18 cellular contexts compared by ENCODE assay signal in the genomic region with DNA sequence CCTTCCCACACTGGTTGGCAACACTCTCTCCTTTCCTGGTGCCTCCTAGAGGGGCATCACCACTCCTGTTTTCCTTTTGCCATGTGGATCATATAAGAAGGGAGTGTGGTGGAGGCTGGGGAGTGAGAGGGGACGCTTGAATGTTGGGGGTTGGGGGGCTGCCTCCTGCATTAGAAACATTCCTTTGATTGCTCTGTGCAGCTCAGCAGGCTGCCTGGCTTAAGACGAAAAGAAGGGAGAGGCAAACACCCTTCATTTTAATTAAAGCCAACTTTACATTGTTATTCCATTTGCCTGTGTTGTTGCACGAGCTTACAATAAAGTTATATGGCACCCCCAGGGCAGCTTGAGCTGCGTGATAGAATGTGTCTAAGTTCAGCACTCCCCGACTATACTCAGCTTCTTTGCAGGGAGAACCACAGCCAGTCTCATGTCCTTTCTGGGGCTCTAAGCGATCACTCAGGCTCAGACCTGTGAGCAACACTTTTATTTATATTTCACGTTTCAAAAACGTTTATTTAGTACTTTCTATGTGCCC. TPM values are rescaled to one million over a fixed set of nuclear protein-coding genes. Genes with fewer than 3 reads are reported as not detected.
DNase-seq lines count a peak whose midpoint lies in the region; ATAC-seq and TF ChIP-seq lines count a peak whose summit lies in the region.
"Had no signal": no experiment of that assay in that cellular context is flagged by ENCODE, and none has a peak within 500 bp of the region (broad histone marks: within the 10 kb centered on the region; RNA-seq: fewer than 3 reads in every experiment).

No MANE protein-coding gene starts in this region.

- TF ChIP-seq EP300 in stomach (IDR thresholded peaks at IDR 0.05): no peak

- no peaks in the 10 kb centered on the region for H3F3A ChIP-seq in GM23338 (replicated peaks; ENCODE audit: low read depth)

- TF ChIP-seq CTCF in GM23338 (conservative IDR thresholded peaks at IDR 0.05; ENCODE audit: low read depth in 2 of 2) (no peak), stomach (IDR thresholded peaks at IDR 0.05) (no peak), left lung (IDR thresholded peaks at IDR 0.05) (no peak)

- H3K4me3 ChIP-seq in GM23338 (no peak overlapping the region), NT2/D1 (ENCODE audit: insufficient read length, low read depth) (no peak overlapping the region), stomach (no peak overlapping the region), left lung (no peak overlapping the region)
- H3K4me3 ChIP-seq in CD4-positive, alpha-beta memory T cell (ENCODE audit: low read length in 2 of 2): no peak overlapping the region
- H3K4me3 ChIP-seq: BLaER1 treated with 17β-estradiol and CSF1 and Interleukin-3, amounts not matched to agents 10 nM and 100 nM; GM12878; HAP-1 had no signal

- H3K9me2 ChIP-seq in GM23338 (ENCODE audit: insufficient read depth): no peaks in the 10 kb centered on the region

- H3K27ac ChIP-seq in GM23338 (ENCODE audit: low read depth): no peak overlapping the region
- no peak overlapping the region for H3K27ac ChIP-seq in stomach
- no peak overlapping the region for H3K27ac ChIP-seq in CD4-positive, alpha-beta memory T cell (ENCODE audit: low read depth, low read length)
- no peak overlapping the region for H3K27ac ChIP-seq in left lung
- H3K27ac ChIP-seq: BLaER1 treated with 17β-estradiol and CSF1 and Interleukin-3, amounts not matched to agents 10 nM and 100 nM had no signal

- peak overlapping the region; percentile 11; the same call in 1 of the 2 replicates for H2AFZ ChIP-seq in GM23338

- no peak overlapping the region for H3K4me3 Mint-ChIP-seq in GM23338
- H3K4me3 Mint-ChIP-seq in CD4-positive, alpha-beta memory T cell: no peak overlapping the region
- H3K4me3 Mint-ChIP-seq: B cell; CD8-positive, alpha-beta memory T cell had no signal

- H3K9ac ChIP-seq in NT2/D1 (ENCODE audit: insufficient read length, low read depth): no peak overlapping the region
- H3K9ac ChIP-seq: BLaER1 treated with 17β-estradiol and CSF1 and Interleukin-3, amounts not matched to agents 10 nM and 100 nM had no signal

- POLR2A ChIA-PET in CD4-positive, alpha-beta memory T cell (lab: Charles Lee; ENCODE audit: partially characterized antibody): no interaction called here

- DNase-seq in GM23338 (ENCODE audit: low spot score): peak; percentile 7
- peak; percentile 16 for DNase-seq in NT2/D1 (ENCODE audit: low read depth, low spot score)
- peak; percentile 34 for DNase-seq in left kidney (ENCODE audit: low read depth, low spot score)
- DNase-seq in stomach: peak; percentile 5
- DNase-seq in OCI-M2 (lab: John Stamatoyannopoulos, UW; ENCODE audit: unreplicated experiment): no peak
- DNase-seq in CD4-positive, alpha-beta memory T cell: no peak
- DNase-seq in left lung: no peak
- DNase-seq: 8988T; CD8-positive, alpha-beta memory T cell; COR-L47; DMS 273 treated with DMSO at 0.1 percent for 48 hours; DMS53; DND-41; EL had no signal

- TF ChIP-seq POLR2A in stomach (IDR thresholded peaks at IDR 0.05): no peak

- no peaks in the 10 kb centered on the region; the same call in 2 of the 3 replicates for H3K9me3 Mint-ChIP-seq in GM23338
- H3K9me3 Mint-ChIP-seq in CD4-positive, alpha-beta memory T cell: no peaks in the 10 kb centered on the region
- H3K9me3 Mint-ChIP-seq: CD8-positive, alpha-beta memory T cell had no signal

- H3K4me1 Mint-ChIP-seq in GM23338: peaks cover 10% of the 10 kb centered on the region
- H3K4me1 Mint-ChIP-seq in CD4-positive, alpha-beta memory T cell: no peaks in the 10 kb centered on the region
- H3K4me1 Mint-ChIP-seq: B cell; CD8-positive, alpha-beta memory T cell had no signal

- no peaks in the 10 kb centered on the region for H3K79me2 ChIP-seq in GM23338 (replicated peaks; ENCODE audit: insufficient read depth)

- no peak overlapping the region for H3K27ac Mint-ChIP-seq in GM23338
- H3K27ac Mint-ChIP-seq in CD4-positive, alpha-beta memory T cell: no peak overlapping the region
- H3K27ac Mint-ChIP-seq: B cell; CD8-positive, alpha-beta memory T cell had no signal

- CTCF ChIA-PET in CD4-positive, alpha-beta memory T cell (lab: Charles Lee; ENCODE audit: partially characterized antibody): no interaction called here

- no peaks in the 10 kb centered on the region for H3K36me3 ChIP-seq in GM23338 (ENCODE audit: insufficient read depth)
- H3K36me3 ChIP-seq in NT2/D1 (ENCODE audit: insufficient read depth, insufficient read length, low read length): no peaks in the 10 kb centered on the region
- H3K36me3 ChIP-seq in stomach: no peaks in the 10 kb centered on the region
- no peaks in the 10 kb centered on the region for H3K36me3 ChIP-seq in CD4-positive, alpha-beta memory T cell (ENCODE audit: insufficient read depth, low read length)
- no peaks in the 10 kb centered on the region for H3K36me3 ChIP-seq in left lung
- H3K36me3 ChIP-seq: BLaER1 treated with 17β-estradiol and CSF1 and Interleukin-3, amounts not matched to agents 10 nM and 100 nM; HAP-1 had no signal

- no peaks in the 10 kb centered on the region for H4K20me1 ChIP-seq in GM23338 (replicated peaks; ENCODE audit: insufficient read depth)
- H4K20me1 ChIP-seq: BLaER1 treated with 17β-estradiol and CSF1 and Interleukin-3, amounts not matched to agents 10 nM and 100 nM had no signal

- ATAC-seq in GM23338 (peak; percentile 73), left lung (no peak)
- ATAC-seq: GM12878 had no signal

- intact Hi-C loops in stomach (cut with DNase I; ENCODE audit: low total_unique reads): no loop called here
- intact Hi-C loops in CD4-positive, alpha-beta memory T cell (cut with micrococcal nuclease): no loop called here
- intact Hi-C loops in left lung (cut with DNase I): no loop called here

- peaks cover 19% of the 10 kb centered on the region for H3K27me3 Mint-ChIP-seq in GM23338 (ENCODE audit: insufficient read depth, low read depth, poor library complexity)
- peaks cover 2 to 15% of the 10 kb centered on the region in 2 donors for H3K27me3 Mint-ChIP-seq in CD4-positive, alpha-beta memory T cell

- H3K9me3 ChIP-seq in NT2/D1 (ENCODE audit: insufficient read depth, low read length): no peaks in the 10 kb centered on the region
- no peaks in the 10 kb centered on the region for H3K9me3 ChIP-seq in stomach
- H3K9me3 ChIP-seq in CD4-positive, alpha-beta memory T cell (ENCODE audit: control insufficient read depth in 1 of 2, low read length in 2 of 2): no peaks in the 10 kb centered on the region
- H3K9me3 ChIP-seq in left lung: no peaks in the 10 kb centered on the region
- H3K9me3 ChIP-seq: BLaER1 treated with 17β-estradiol and CSF1 and Interleukin-3, amounts not matched to agents 10 nM and 100 nM; HAP-1 had no signal

- 39 to 49% (median 42%) methylated on average over 8 of the region's 8 CpGs for WGBS in stomach, 5 donors

- H3K36me3 Mint-ChIP-seq in GM23338 (ENCODE audit: low read depth): no peaks in the 10 kb centered on the region
- H3K36me3 Mint-ChIP-seq in CD4-positive, alpha-beta memory T cell: no peaks in the 10 kb centered on the region
- H3K36me3 Mint-ChIP-seq: CD8-positive, alpha-beta memory T cell had no signal

- peaks cover 31% of the 10 kb centered on the region for H3K27me3 ChIP-seq in GM23338 (ENCODE audit: insufficient read depth)
- peaks cover 40% of the 10 kb centered on the region for H3K27me3 ChIP-seq in NT2/D1 (ENCODE audit: insufficient read depth, insufficient read length)
- H3K27me3 ChIP-seq in stomach: peaks cover 0 to 16% (median 0%) of the 10 kb centered on the region in 3 donors
- no peaks in the 10 kb centered on the region for H3K27me3 ChIP-seq in CD4-positive, alpha-beta memory T cell (ENCODE audit: insufficient read depth, low read length)
- peaks cover 2 to 13% of the 10 kb centered on the region in 2 donors for H3K27me3 ChIP-seq in left lung
- H3K27me3 ChIP-seq: BLaER1 treated with 17β-estradiol and CSF1 and Interleukin-3, amounts not matched to agents 10 nM and 100 nM had no signal

- peak overlapping the region; percentile 12; the same call in 1 of the 2 replicates for H3K4me2 ChIP-seq in GM23338
- H3K4me2 ChIP-seq: BLaER1 treated with 17β-estradiol and CSF1 and Interleukin-3, amounts not matched to agents 10 nM and 100 nM had no signal

- H3K4me1 ChIP-seq in GM23338 (ENCODE audit: insufficient read depth): peaks cover 13% of the 10 kb centered on the region
- H3K4me1 ChIP-seq in NT2/D1 (ENCODE audit: insufficient read depth, insufficient read length): peaks cover 2% of the 10 kb centered on the region
- H3K4me1 ChIP-seq in stomach: no peaks in the 10 kb centered on the region
- no peaks in the 10 kb centered on the region for H3K4me1 ChIP-seq in CD4-positive, alpha-beta memory T cell (ENCODE audit: insufficient read depth, low read length)
- no peaks in the 10 kb centered on the region for H3K4me1 ChIP-seq in left lung
- H3K4me1 ChIP-seq: BLaER1 treated with 17β-estradiol and CSF1 and Interleukin-3, amounts not matched to agents 10 nM and 100 nM; HAP-1 had no signal

TF ChIP-seq in GM23338, 12 proteins besides CTCF, POLR2A, EP300 and RAD21 (continues in another document):
- TF ChIP-seq CREB1 (CRISPR knock-in tag; IDR thresholded peaks at IDR 0.05; ENCODE audit: low read depth) (no peak), ZNF114 (CRISPR knock-in tag; IDR thresholded peaks at IDR 0.05) (no peak), STAT1 (IDR thresholded peaks at IDR 0.05; ENCODE audit: unreplicated experiment) (no peak), POLR2AphosphoS5 (IDR thresholded peaks at IDR 0.05; ENCODE audit: low read depth) (no peak), ZNF331 (CRISPR knock-in tag; IDR thresholded peaks at IDR 0.05; ENCODE audit: low read depth) (no peak), ETS1 (IDR thresholded peaks at IDR 0.05) (no peak), JUNB (IDR thresholded peaks at IDR 0.05; ENCODE audit: unreplicated experiment) (no peak), NANOG (IDR thresholded peaks at IDR 0.05; ENCODE audit: borderline replicate concordance) (no peak), EZH2phosphoT487 (IDR thresholded peaks at IDR 0.05; ENCODE audit: unreplicated experiment) (no peak), EZH2 (IDR thresholded peaks at IDR 0.05; ENCODE audit: low read depth, unreplicated experiment) (no peak)

RNA-seq across cellular contexts. Expression of gene FOXD2, which starts 57.4 kb away (rescaled TPM):
- 0.28 TPM in 1 of 2 replicates, not detected in the other for total RNA-seq in GM23338 (2014; rRNA removed; shearing (Covaris generic))
- polyA plus RNA-seq in GM23338 (2016; fragmentation: Nextera tagmentation; extraction: Ambion mirVana) (not detected in 2 replicates), stomach (under 1 TPM in 2 of 3 donors, not detected in 1; 0.12 to 0.13 TPM)
- total RNA-seq in stomach (10 to 100 TPM in 1 of 5 donors, under 1 TPM in 1, not detected in 3; under 0.01 to 47.5 TPM), left lung (under 1 TPM; 0.34 to 0.35 TPM)
- total RNA-seq in CD4-positive, alpha-beta memory T cell: under 1 TPM; 0.64 to 0.73 TPM
- under 1 TPM; 0.07 to 0.11 TPM for polyA plus RNA-seq in CD4-positive, alpha-beta memory T cell

Comparison
In these comparisons a context has a peak if more than half of its experiments do, and no peak if none do; other contexts are left out.
1. DNase-seq: peak in GM23338 (single experiment), NT2/D1 (single experiment), left kidney (single experiment) and stomach (single experiment); none in OCI-M2 (single experiment), CD4-positive, alpha-beta memory T cell (0 of 5) and left lung (0 of 2).